In the genomic region with DNA sequence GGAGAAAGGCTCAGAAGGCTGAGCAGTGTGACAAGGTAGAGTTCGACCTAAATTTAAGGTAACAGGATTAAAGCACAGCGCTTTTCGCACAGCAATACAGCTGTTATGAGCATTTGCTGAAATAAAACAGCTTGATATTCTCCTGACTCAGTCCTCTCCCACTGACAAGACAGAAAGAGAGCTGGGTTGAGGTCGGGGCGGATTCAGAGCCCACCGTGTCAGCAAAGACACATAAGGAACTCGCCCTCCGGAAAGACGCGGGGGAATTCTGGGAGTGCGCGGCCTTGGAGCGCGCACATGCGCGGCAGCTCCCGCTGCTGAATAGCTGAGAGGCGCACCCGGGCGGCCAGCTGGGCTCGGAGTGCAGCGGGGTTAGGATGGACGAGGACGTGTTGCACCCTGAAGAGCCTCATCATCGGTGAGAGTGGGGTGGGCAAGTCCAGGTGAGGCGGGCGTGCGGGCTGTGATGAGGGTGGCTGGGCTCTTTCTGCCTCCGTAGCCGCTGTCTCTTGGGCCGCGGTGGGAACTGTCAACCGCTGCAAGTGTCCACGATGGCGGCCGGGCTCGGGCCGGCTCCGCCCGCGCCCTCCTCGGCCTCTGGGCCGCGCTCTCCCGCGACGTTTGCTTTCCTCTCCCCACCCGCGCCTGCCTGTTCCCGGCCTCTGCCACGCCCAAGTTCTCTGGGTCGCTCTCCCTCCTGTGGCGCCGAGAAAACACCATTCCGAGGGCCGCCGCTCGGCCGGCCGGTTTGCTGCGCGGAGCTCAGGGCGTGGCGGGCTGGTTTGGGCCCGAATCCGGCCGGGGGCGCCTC, we compare ENCODE assay signal across 8 cellular contexts.
DNase-seq lines count a peak whose midpoint lies in the region; ATAC-seq lines count a peak whose summit lies in the region.

No MANE protein-coding gene starts in this region.

- H3K27ac ChIP-seq in ectodermal cell (ENCODE audit: insufficient read depth, low read depth, low read length, poor library complexity, severe bottlenecking) = no peak overlapping the region

- 55 to 58% methylated on average over 68 of the region's 68 CpGs for WGBS in ectodermal cell, 2 experiments

- H3K4me1 Mint-ChIP-seq in memory B cell = peaks cover 22% of the 10 kb centered on the region
- H3K4me1 Mint-ChIP-seq in stimulated activated naive B cell treated with anti-CD40 and anti-IgM and Interleukin-4, amounts not matched to agents 10 μg/mL and 1 μg/mL and 100 μg/mL, for 72 hours = peaks cover 11 to 18% of the 10 kb centered on the region in 2 donors

- DNase-seq in A172 (ENCODE audit: low spot score) (peak; percentile 54), NCI-H2196 treated with DMSO at 0.1 percent for 48 hours (lab: John Stamatoyannopoulos, UW; ENCODE audit: unreplicated experiment) (peak; percentile 7), memory B cell (ENCODE audit: low spot score in 2 of 2) (no peak)
- DNase-seq in activated CD4-positive, alpha-beta T cell treated with anti-CD3 and anti-CD28 coated beads, Interleukin-2, amount 50 U/mL, for 48 hours = peak; percentile 54 to 65
- peak; percentile 16 for DNase-seq in stimulated activated naive B cell treated with anti-CD40 and anti-IgM and Interleukin-4, amounts not matched to agents 10 μg/mL and 1 μg/mL and 100 μg/mL, for 72 hours

- H3K27ac Mint-ChIP-seq in memory B cell = peak overlapping the region; percentile 90
- H3K27ac Mint-ChIP-seq in stimulated activated naive B cell treated with anti-CD40 and anti-IgM and Interleukin-4, amounts not matched to agents 10 μg/mL and 1 μg/mL and 100 μg/mL, for 72 hours = peak overlapping the region; percentile 80

- peaks cover 6% of the 10 kb centered on the region for H3K27me3 ChIP-seq in ectodermal cell (ENCODE audit: control insufficient read depth, insufficient read depth, low read length, poor library complexity, severe bottlenecking)

- H3K4me3 Mint-ChIP-seq in memory B cell = peak overlapping the region; percentile 97
- peak overlapping the region; percentile 97 to 99 for H3K4me3 Mint-ChIP-seq in stimulated activated naive B cell treated with anti-CD40 and anti-IgM and Interleukin-4, amounts not matched to agents 10 μg/mL and 1 μg/mL and 100 μg/mL, for 72 hours

- no peaks in the 10 kb centered on the region for H3K36me3 ChIP-seq in ectodermal cell (ENCODE audit: control insufficient read depth, insufficient read depth, low read length)

- H3K9me3 Mint-ChIP-seq in memory B cell = no peaks in the 10 kb centered on the region
- H3K9me3 Mint-ChIP-seq in stimulated activated naive B cell treated with anti-CD40 and anti-IgM and Interleukin-4, amounts not matched to agents 10 μg/mL and 1 μg/mL and 100 μg/mL, for 72 hours = no peaks in the 10 kb centered on the region

- H3K9me3 ChIP-seq in ectodermal cell (ENCODE audit: control insufficient read depth, low read length) = peaks cover 3% of the 10 kb centered on the region

- H3K4me1 ChIP-seq in ectodermal cell (ENCODE audit: control insufficient read depth, insufficient read depth, low read length) = no peaks in the 10 kb centered on the region

- peak overlapping the region; percentile 42 for H3K4me3 ChIP-seq in ectodermal cell (ENCODE audit: insufficient read depth, low read depth, low read length)

- ATAC-seq in GM18511 (IDR thresholded peaks at IDR 0.05; ENCODE audit: unreplicated experiment) (peak; percentile 70), HG02981 (IDR thresholded peaks at IDR 0.05; ENCODE audit: unreplicated experiment) (peak; percentile 64), memory B cell (ENCODE audit: low read depth) (peak; percentile 66)
- peak; percentile 80 to 84 for ATAC-seq in stimulated activated naive B cell treated with anti-CD40 and anti-IgM and Interleukin-4, amounts not matched to agents 10 μg/mL and 1 μg/mL and 100 μg/mL, for 72 hours (replicated peaks)

- H3K27me3 Mint-ChIP-seq in memory B cell = no peaks in the 10 kb centered on the region
- peaks cover 5 to 6% of the 10 kb centered on the region in 2 donors for H3K27me3 Mint-ChIP-seq in stimulated activated naive B cell treated with anti-CD40 and anti-IgM and Interleukin-4, amounts not matched to agents 10 μg/mL and 1 μg/mL and 100 μg/mL, for 72 hours

- no peaks in the 10 kb centered on the region for H3K36me3 Mint-ChIP-seq in memory B cell
- H3K36me3 Mint-ChIP-seq in stimulated activated naive B cell treated with anti-CD40 and anti-IgM and Interleukin-4, amounts not matched to agents 10 μg/mL and 1 μg/mL and 100 μg/mL, for 72 hours = peaks cover 0 to 6% of the 10 kb centered on the region in 2 donors

Comparison
In these comparisons a context has a peak if more than half of its experiments do, and no peak if none do; other contexts are left out.
1. DNase-seq: peak in A172 (single experiment), NCI-H2196 treated with DMSO at 0.1 percent for 48 hours (single experiment), activated CD4-positive, alpha-beta T cell treated with anti-CD3 and anti-CD28 coated beads, Interleukin-2, amount 50 U/mL, for 48 hours (2 of 2) and stimulated activated naive B cell treated with anti-CD40 and anti-IgM and Interleukin-4, amounts not matched to agents 10 μg/mL and 1 μg/mL and 100 μg/mL, for 72 hours (single experiment); none in memory B cell (0 of 2).
2. Peak in every context shown above with its lines, with median percentiles within 50 percentile points of each other: ATAC-seq.